In genomic region chr4:150722908-150723362, GRCh38 we compare ENCODE assay signal across 9 cellular contexts.
A peak's percentile ranks its signal among the peaks of the same experiment; 100 is the strongest.
DNase-seq lines count a peak whose midpoint lies in the region; ATAC-seq and TF ChIP-seq lines count a peak whose summit lies in the region.
"Had no signal": no experiment of that assay in that cellular context is flagged by ENCODE, and none has a peak within 500 bp of the region (broad histone marks: within the 10 kb centered on the region; RNA-seq: fewer than 3 reads in every experiment).

No MANE protein-coding gene starts in this region.

- peaks cover 8% of the 10 kb centered on the region for H3K4me1 Mint-ChIP-seq in glutamatergic neuron (ENCODE audit: low read depth, unreplicated experiment)

- peak overlapping the region; percentile 79 for H3K27ac ChIP-seq in C4-2B

- peak; percentile 93 for DNase-seq in SK-MEL-5 (ENCODE audit: low read depth, low spot score)
- peak; percentile 46 for DNase-seq in fibroblast of peridontal ligament (ENCODE audit: extremely low read depth)
- DNase-seq in myocyte (ENCODE audit: low read depth): peak; percentile 55
- DNase-seq in glutamatergic neuron: no peak
- DNase-seq in OCI-M1 (lab: John Stamatoyannopoulos, UW): no peak
- no peak for DNase-seq in stimulated activated CD4-positive, alpha-beta T cell treated with anti-CD3 and anti-CD28 coated beads, Interleukin-1b, Interleukin-23, amount 100 ng/mL, for 48 hours

- H3K27me3 Mint-ChIP-seq in glutamatergic neuron (ENCODE audit: unreplicated experiment): no peaks in the 10 kb centered on the region

- no peak overlapping the region for H3K4me3 Mint-ChIP-seq in glutamatergic neuron (ENCODE audit: unreplicated experiment)

- H3K27ac Mint-ChIP-seq in glutamatergic neuron (ENCODE audit: unreplicated experiment): no peak overlapping the region

- peak; percentile 66 for TF ChIP-seq CTCF in C4-2B (conservative IDR thresholded peaks at IDR 0.05)
- TF ChIP-seq CTCF in glutamatergic neuron (IDR thresholded peaks at IDR 0.05; ENCODE audit: partially characterized antibody, unreplicated experiment): no peak

- H3K36me3 Mint-ChIP-seq in glutamatergic neuron (ENCODE audit: unreplicated experiment): peaks cover 11% of the 10 kb centered on the region

- in situ Hi-C loops in SK-MEL-5 (cut with HindIII; ENCODE audit: low pct_unique_long_range_greater_than_20kb, low sequenced_read_pairs): no loop called here

- ATAC-seq in HG03196 (IDR thresholded peaks at IDR 0.05; ENCODE audit: unreplicated experiment): no peak
- ATAC-seq: Panc1 had no signal

- peaks cover 2% of the 10 kb centered on the region for H3K9me3 Mint-ChIP-seq in glutamatergic neuron (ENCODE audit: unreplicated experiment)

Comparison
In these comparisons a context has a peak if more than half of its experiments do, and no peak if none do; other contexts are left out.
1. DNase-seq: peak in SK-MEL-5 (single experiment), fibroblast of peridontal ligament (single experiment) and myocyte (single experiment); none in glutamatergic neuron (single experiment), OCI-M1 (single experiment) and stimulated activated CD4-positive, alpha-beta T cell treated with anti-CD3 and anti-CD28 coated beads, Interleukin-1b, Interleukin-23, amount 100 ng/mL, for 48 hours (single experiment).